In the genomic region with DNA sequence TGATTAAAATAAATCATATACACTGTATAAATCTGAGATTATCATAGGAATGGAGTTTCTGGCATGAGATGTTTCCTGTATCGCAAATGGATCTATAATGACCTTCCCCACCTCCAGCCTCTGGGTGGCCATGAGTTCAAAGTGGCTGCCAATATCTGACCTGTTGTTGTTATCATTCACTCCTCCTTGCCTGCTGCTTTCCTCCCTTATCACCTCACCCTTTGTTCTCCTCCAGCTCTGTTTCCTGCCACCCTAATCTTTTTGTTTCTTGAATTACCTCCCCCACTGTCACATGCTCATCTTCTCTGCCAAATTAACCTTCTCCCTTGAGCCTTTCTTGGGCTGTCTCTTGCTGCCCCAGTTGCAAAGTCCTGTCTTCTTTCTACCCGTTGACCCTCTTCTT, we compare ENCODE assay signal across 1 cellular context.
TF ChIP-seq lines count a peak whose summit lies in the region.

No MANE protein-coding gene starts in this region.

TF ChIP-seq in WTC11, 78 proteins besides CTCF, POLR2A, EP300 and RAD21 (continued from another document):
- TF ChIP-seq, protein P1, sequence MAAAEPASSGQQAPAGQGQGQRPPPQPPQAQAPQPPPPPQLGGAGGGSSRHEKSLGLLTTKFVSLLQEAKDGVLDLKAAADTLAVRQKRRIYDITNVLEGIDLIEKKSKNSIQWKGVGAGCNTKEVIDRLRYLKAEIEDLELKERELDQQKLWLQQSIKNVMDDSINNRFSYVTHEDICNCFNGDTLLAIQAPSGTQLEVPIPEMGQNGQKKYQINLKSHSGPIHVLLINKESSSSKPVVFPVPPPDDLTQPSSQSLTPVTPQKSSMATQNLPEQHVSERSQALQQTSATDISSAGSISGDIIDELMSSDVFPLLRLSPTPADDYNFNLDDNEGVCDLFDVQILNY (CRISPR knock-in tag; IDR thresholded peaks at IDR 0.05): no peak
- TF ChIP-seq ZNF425 (CRISPR knock-in tag; conservative IDR thresholded peaks at IDR 0.05) (no peak), TEAD4 (CRISPR knock-in tag; IDR thresholded peaks at IDR 0.05) (no peak)
- TF ChIP-seq, protein P2, sequence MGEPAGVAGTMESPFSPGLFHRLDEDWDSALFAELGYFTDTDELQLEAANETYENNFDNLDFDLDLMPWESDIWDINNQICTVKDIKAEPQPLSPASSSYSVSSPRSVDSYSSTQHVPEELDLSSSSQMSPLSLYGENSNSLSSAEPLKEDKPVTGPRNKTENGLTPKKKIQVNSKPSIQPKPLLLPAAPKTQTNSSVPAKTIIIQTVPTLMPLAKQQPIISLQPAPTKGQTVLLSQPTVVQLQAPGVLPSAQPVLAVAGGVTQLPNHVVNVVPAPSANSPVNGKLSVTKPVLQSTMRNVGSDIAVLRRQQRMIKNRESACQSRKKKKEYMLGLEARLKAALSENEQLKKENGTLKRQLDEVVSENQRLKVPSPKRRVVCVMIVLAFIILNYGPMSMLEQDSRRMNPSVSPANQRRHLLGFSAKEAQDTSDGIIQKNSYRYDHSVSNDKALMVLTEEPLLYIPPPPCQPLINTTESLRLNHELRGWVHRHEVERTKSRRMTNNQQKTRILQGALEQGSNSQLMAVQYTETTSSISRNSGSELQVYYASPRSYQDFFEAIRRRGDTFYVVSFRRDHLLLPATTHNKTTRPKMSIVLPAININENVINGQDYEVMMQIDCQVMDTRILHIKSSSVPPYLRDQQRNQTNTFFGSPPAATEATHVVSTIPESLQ (CRISPR knock-in tag; IDR thresholded peaks at IDR 0.05): no peak
